8 cellular contexts compared by ENCODE assay signal in genomic region chr1:211578640-211579433, GRCh38. TPM values are rescaled to one million over a fixed set of nuclear protein-coding genes. Genes with fewer than 3 reads are reported as not detected.
DNase-seq lines count a peak whose midpoint lies in the region; ATAC-seq and TF ChIP-seq lines count a peak whose summit lies in the region.

A gene with protein sequence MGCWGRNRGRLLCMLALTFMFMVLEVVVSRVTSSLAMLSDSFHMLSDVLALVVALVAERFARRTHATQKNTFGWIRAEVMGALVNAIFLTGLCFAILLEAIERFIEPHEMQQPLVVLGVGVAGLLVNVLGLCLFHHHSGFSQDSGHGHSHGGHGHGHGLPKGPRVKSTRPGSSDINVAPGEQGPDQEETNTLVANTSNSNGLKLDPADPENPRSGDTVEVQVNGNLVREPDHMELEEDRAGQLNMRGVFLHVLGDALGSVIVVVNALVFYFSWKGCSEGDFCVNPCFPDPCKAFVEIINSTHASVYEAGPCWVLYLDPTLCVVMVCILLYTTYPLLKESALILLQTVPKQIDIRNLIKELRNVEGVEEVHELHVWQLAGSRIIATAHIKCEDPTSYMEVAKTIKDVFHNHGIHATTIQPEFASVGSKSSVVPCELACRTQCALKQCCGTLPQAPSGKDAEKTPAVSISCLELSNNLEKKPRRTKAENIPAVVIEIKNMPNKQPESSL (minus strand): TSS chr1:211579161. CDS start chr1:211578612, 549 bp downstream.

- CTCF ChIA-PET in AG04450 (lab: Charles Lee) = interaction anchor here (0.7 to 1.5 kb wide), 7 partner anchors 32 to 255 kb away, joined by 3 to 10 read pairs (median 4); no protein-coding TSS in a partner anchor
- CTCF ChIA-PET in WTC11 (lab: Charles Lee) = interaction anchor here (1.0 to 2.0 kb wide), 11 partner anchors 37 to 457 kb away, joined by 3 to 11 read pairs (median 6); partner anchors contain the start of genes DTL, INTS7 and NEK2

- peaks cover 6% of the 10 kb centered on the region; the same call in 1 of the 2 replicates for H3K9me3 ChIP-seq in AG04450 (ENCODE audit: control insufficient read depth, insufficient read depth, low read length)

- peaks cover 18% of the 10 kb centered on the region for H3K36me3 Mint-ChIP-seq in WTC11

- peaks cover 45% of the 10 kb centered on the region for H3K4me1 Mint-ChIP-seq in WTC11

- peak within 1 kb of the TSS; percentile 87 for H3K4me3 ChIP-seq in AG04450 (ENCODE audit: low read depth, low read length)

- H3K4me3 Mint-ChIP-seq in WTC11 = peak within 1 kb of the TSS; percentile 92

- no peaks in the 10 kb centered on the region for H3K27me3 ChIP-seq in AG04450 (ENCODE audit: control insufficient read depth, insufficient read depth, low read length)

- peak; percentile 86 for ATAC-seq in GM18909 (IDR thresholded peaks at IDR 0.05; ENCODE audit: poor library complexity, unreplicated experiment)
- ATAC-seq in HG03175 (IDR thresholded peaks at IDR 0.05; ENCODE audit: unreplicated experiment) = peak; percentile 86
- ATAC-seq in WTC11 = peak; percentile 88

- H3K27ac Mint-ChIP-seq in WTC11 = peak within 1 kb of the TSS; percentile 84

- H3K27me3 Mint-ChIP-seq in WTC11 (ENCODE audit: low read depth) = no peaks in the 10 kb centered on the region

- POLR2A ChIA-PET in AG04450 (lab: Yijun Ruan, JAX) (interaction anchor here (0.5 to 1.8 kb wide), 13 partner anchors 14 to 1279 kb away, joined by 3 to 6 read pairs (median 3); partner anchors contain the start of gene FLVCR1), WTC11 (lab: Charles Lee) (interaction anchor here (0.6 to 1.8 kb wide), 13 partner anchors 10 to 456 kb away, joined by 3 to 12 read pairs (median 4); partner anchors contain the start of genes DTL, INTS7 and NEK2)

- DNase-seq in AG04450 (ENCODE audit: low read depth, low spot score) = peak; percentile 97
- peak; percentile 83 for DNase-seq in NCI-H226
- peak; percentile 99 for DNase-seq in WTC11 (ENCODE audit: low spot score)
- DNase-seq in caudate nucleus (lab: John Stamatoyannopoulos, UW) = peak; percentile 82 to 100 (median 98)
- peak; percentile 98 for DNase-seq in iris pigment epithelial cell (ENCODE audit: low read depth)
- peak; percentile 100 for DNase-seq in stimulated activated CD4-positive, alpha-beta T cell treated with anti-CD3 and anti-CD28 coated beads, Interleukin-12 subunit alpha, Interleukin-12 subunit beta, amount 100 ng/mL, for 4 hours

- H3K27ac ChIP-seq in AG04450 (ENCODE audit: low read depth, low read length) (peak within 1 kb of the TSS; percentile 55), caudate nucleus (ENCODE audit: low read depth, low read length) (peak within 1 kb of the TSS; percentile 94)

- H3K9me3 Mint-ChIP-seq in WTC11 = no peaks in the 10 kb centered on the region

- no peak for TF ChIP-seq CTCF in AG04450 (IDR thresholded peaks at IDR 0.05; ENCODE audit: low read depth, low read length)
- TF ChIP-seq CTCF in WTC11 (IDR thresholded peaks at IDR 0.05) = no peak

TF ChIP-seq in WTC11, 78 proteins besides CTCF, POLR2A, EP300 and RAD21 (continues in another document):
- TF ChIP-seq, protein P1, sequence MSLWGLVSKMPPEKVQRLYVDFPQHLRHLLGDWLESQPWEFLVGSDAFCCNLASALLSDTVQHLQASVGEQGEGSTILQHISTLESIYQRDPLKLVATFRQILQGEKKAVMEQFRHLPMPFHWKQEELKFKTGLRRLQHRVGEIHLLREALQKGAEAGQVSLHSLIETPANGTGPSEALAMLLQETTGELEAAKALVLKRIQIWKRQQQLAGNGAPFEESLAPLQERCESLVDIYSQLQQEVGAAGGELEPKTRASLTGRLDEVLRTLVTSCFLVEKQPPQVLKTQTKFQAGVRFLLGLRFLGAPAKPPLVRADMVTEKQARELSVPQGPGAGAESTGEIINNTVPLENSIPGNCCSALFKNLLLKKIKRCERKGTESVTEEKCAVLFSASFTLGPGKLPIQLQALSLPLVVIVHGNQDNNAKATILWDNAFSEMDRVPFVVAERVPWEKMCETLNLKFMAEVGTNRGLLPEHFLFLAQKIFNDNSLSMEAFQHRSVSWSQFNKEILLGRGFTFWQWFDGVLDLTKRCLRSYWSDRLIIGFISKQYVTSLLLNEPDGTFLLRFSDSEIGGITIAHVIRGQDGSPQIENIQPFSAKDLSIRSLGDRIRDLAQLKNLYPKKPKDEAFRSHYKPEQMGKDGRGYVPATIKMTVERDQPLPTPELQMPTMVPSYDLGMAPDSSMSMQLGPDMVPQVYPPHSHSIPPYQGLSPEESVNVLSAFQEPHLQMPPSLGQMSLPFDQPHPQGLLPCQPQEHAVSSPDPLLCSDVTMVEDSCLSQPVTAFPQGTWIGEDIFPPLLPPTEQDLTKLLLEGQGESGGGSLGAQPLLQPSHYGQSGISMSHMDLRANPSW (CRISPR knock-in tag; conservative IDR thresholded peaks at IDR 0.05; ENCODE audit: low read depth) = no peak
- TF ChIP-seq ZNF138 (CRISPR knock-in tag; conservative IDR thresholded peaks at IDR 0.05) (no peak), FOXP4 (CRISPR knock-in tag; IDR thresholded peaks at IDR 0.05) (no peak), ZNF396 (CRISPR knock-in tag; IDR thresholded peaks at IDR 0.05; ENCODE audit: borderline replicate concordance) (no peak), ATF1 (CRISPR knock-in tag; IDR thresholded peaks at IDR 0.05) (no peak), TCF7 (CRISPR knock-in tag; IDR thresholded peaks at IDR 0.05; ENCODE audit: low read depth) (peak; percentile 24; the same call in 1 of the 2 replicates), NFYB (CRISPR knock-in tag; conservative IDR thresholded peaks at IDR 0.05; ENCODE audit: low read depth) (peak; percentile 81), NFATC4 (CRISPR knock-in tag; IDR thresholded peaks at IDR 0.05) (no peak), GTF2I (CRISPR knock-in tag; conservative IDR thresholded peaks at IDR 0.05) (no peak)
- TF ChIP-seq, protein P2, sequence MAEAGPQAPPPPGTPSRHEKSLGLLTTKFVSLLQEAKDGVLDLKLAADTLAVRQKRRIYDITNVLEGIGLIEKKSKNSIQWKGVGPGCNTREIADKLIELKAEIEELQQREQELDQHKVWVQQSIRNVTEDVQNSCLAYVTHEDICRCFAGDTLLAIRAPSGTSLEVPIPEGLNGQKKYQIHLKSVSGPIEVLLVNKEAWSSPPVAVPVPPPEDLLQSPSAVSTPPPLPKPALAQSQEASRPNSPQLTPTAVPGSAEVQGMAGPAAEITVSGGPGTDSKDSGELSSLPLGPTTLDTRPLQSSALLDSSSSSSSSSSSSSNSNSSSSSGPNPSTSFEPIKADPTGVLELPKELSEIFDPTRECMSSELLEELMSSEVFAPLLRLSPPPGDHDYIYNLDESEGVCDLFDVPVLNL (CRISPR knock-in tag; IDR thresholded peaks at IDR 0.05; ENCODE audit: borderline replicate concordance, low read depth) = 0 out of 2 replicates have a peak, but pooled peaks have one; percentile 8
- TF ChIP-seq, protein P3, sequence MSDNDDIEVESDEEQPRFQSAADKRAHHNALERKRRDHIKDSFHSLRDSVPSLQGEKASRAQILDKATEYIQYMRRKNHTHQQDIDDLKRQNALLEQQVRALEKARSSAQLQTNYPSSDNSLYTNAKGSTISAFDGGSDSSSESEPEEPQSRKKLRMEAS (CRISPR knock-in tag; IDR thresholded peaks at IDR 0.05) = peak; percentile 53; the same call in 1 of the 2 replicates
- TF ChIP-seq, protein P4, sequence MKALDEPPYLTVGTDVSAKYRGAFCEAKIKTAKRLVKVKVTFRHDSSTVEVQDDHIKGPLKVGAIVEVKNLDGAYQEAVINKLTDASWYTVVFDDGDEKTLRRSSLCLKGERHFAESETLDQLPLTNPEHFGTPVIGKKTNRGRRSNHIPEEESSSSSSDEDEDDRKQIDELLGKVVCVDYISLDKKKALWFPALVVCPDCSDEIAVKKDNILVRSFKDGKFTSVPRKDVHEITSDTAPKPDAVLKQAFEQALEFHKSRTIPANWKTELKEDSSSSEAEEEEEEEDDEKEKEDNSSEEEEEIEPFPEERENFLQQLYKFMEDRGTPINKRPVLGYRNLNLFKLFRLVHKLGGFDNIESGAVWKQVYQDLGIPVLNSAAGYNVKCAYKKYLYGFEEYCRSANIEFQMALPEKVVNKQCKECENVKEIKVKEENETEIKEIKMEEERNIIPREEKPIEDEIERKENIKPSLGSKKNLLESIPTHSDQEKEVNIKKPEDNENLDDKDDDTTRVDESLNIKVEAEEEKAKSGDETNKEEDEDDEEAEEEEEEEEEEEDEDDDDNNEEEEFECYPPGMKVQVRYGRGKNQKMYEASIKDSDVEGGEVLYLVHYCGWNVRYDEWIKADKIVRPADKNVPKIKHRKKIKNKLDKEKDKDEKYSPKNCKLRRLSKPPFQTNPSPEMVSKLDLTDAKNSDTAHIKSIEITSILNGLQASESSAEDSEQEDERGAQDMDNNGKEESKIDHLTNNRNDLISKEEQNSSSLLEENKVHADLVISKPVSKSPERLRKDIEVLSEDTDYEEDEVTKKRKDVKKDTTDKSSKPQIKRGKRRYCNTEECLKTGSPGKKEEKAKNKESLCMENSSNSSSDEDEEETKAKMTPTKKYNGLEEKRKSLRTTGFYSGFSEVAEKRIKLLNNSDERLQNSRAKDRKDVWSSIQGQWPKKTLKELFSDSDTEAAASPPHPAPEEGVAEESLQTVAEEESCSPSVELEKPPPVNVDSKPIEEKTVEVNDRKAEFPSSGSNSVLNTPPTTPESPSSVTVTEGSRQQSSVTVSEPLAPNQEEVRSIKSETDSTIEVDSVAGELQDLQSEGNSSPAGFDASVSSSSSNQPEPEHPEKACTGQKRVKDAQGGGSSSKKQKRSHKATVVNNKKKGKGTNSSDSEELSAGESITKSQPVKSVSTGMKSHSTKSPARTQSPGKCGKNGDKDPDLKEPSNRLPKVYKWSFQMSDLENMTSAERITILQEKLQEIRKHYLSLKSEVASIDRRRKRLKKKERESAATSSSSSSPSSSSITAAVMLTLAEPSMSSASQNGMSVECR (CRISPR knock-in tag; IDR thresholded peaks at IDR 0.05; ENCODE audit: borderline replicate concordance) = no peak

RNA-seq across cellular contexts. Expression of the gene that starts here (rescaled TPM):
- 11.1 and 12.8 TPM in 2 replicates for polyA plus RNA-seq in AG04450 (2011; rRNA removed)
- polyA minus RNA-seq in AG04450 (2011; rRNA and poly(A)+ RNA removed) = 11.7 and 20.9 TPM in 2 replicates
- 20.0 to 26.9 TPM (median 25.3 TPM) in 3 replicates for total RNA-seq in WTC11 (2021)

Comparison
In these comparisons a context has a peak if more than half of its experiments do, and no peak if none do; other contexts are left out.
1. Peak in every context shown above with its lines: DNase-seq, ATAC-seq, H3K4me3 ChIP-seq and H3K27ac ChIP-seq.